ENCODE assay signal across 8 cellular contexts in the genomic region with DNA sequence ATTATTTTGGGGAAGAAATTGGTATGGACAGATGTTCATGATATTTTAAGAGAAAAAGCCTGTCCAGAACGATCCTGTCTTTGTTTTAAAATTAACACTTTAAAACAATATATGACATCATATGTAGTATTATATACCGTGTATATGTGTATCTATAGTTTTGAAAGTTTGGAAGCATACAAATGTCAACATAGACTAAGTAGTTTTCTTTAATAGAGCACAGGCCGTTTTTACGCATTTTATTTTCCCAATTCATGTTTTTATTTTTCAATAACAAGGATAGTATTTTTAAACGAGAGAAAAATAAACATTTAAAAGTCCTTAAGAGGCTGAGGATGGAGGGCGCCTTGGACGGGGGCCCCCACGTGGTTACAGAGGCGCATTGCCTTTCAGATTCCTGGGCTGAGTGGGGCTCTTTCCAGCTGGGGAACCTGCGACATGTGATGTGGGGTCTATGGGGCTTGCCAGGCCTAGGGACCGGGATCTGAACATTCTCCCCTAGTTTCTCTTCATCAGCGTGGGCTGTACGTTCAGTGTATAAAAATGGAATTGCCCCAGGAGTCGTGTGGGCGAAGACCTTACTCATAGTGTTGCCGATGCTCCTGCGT.
DNase-seq lines count a peak whose midpoint lies in the region; ATAC-seq and TF ChIP-seq lines count a peak whose summit lies in the region.

No MANE protein-coding gene starts in this region.

- H3K4me3 ChIP-seq in BLaER1 treated with 17β-estradiol and CSF1 and Interleukin-3, amounts not matched to agents 10 nM and 100 nM: peak overlapping the region; percentile 88 to 99 (median 94); a peak in 17 of 20 replicates
- H3K4me3 ChIP-seq in esophagus squamous epithelium (peak overlapping the region in 3 of 4 donors; percentile 76 to 92 (median 90)), mucosa of stomach (ENCODE audit: low read length) (peak overlapping the region; percentile 72)

- H3K4me1 ChIP-seq in BLaER1 treated with 17β-estradiol and CSF1 and Interleukin-3, amounts not matched to agents 10 nM and 100 nM: peaks cover 23 to 40% (median 30%) of the 10 kb centered on the region in 10 experiments
- H3K4me1 ChIP-seq in esophagus squamous epithelium (peaks cover 8 to 39% (median 19%) of the 10 kb centered on the region in 3 donors), mucosa of stomach (ENCODE audit: control insufficient read depth, insufficient read depth, low read length) (peaks cover 20% of the 10 kb centered on the region)

- peak overlapping the region; percentile 80 to 93 (median 84); a peak in 20 of 22 replicates for H3K4me2 ChIP-seq in BLaER1 treated with 17β-estradiol and CSF1 and Interleukin-3, amounts not matched to agents 10 nM and 100 nM

- H3K9ac ChIP-seq in BLaER1 treated with 17β-estradiol and CSF1 and Interleukin-3, amounts not matched to agents 10 nM and 100 nM: peak overlapping the region; percentile 90 to 99 (median 98); a peak in 19 of 22 replicates
- peak overlapping the region; percentile 94 for H3K9ac ChIP-seq in mucosa of stomach (ENCODE audit: low read length)

- intact Hi-C loops in esophagus squamous epithelium (cut with DNase I): no loop called here

- peak overlapping the region; percentile 31 for H3K27ac Mint-ChIP-seq in stimulated activated naive B cell treated with anti-CD40 and anti-IgM and Interleukin-4, amounts not matched to agents 10 μg/mL and 1 μg/mL and 100 μg/mL, for 72 hours

- peaks cover 14 to 19% of the 10 kb centered on the region in 2 donors for H3K36me3 Mint-ChIP-seq in stimulated activated naive B cell treated with anti-CD40 and anti-IgM and Interleukin-4, amounts not matched to agents 10 μg/mL and 1 μg/mL and 100 μg/mL, for 72 hours

- ATAC-seq in GM21381 (IDR thresholded peaks at IDR 0.05; ENCODE audit: unreplicated experiment): peak; percentile 17
- peak in 1 of 2 donors; percentile 18 for ATAC-seq in stimulated activated naive B cell treated with anti-CD40 and anti-IgM and Interleukin-4, amounts not matched to agents 10 μg/mL and 1 μg/mL and 100 μg/mL, for 72 hours (replicated peaks)

- peaks cover 0 to 9% of the 10 kb centered on the region in 2 donors for H3K27me3 Mint-ChIP-seq in stimulated activated naive B cell treated with anti-CD40 and anti-IgM and Interleukin-4, amounts not matched to agents 10 μg/mL and 1 μg/mL and 100 μg/mL, for 72 hours

- no peaks in the 10 kb centered on the region for H3K9me3 ChIP-seq in BLaER1 treated with 17β-estradiol and CSF1 and Interleukin-3, amounts not matched to agents 10 nM and 100 nM (replicated peaks in 1 of 11)
- no peaks in the 10 kb centered on the region for H3K9me3 ChIP-seq in esophagus squamous epithelium
- H3K9me3 ChIP-seq in mucosa of stomach (ENCODE audit: control insufficient read depth, low read length): no peaks in the 10 kb centered on the region

- H3K27ac ChIP-seq in BLaER1 treated with 17β-estradiol and CSF1 and Interleukin-3, amounts not matched to agents 10 nM and 100 nM: peak overlapping the region; percentile 90 to 96 (median 94); a peak in 21 of 22 replicates
- H3K27ac ChIP-seq in esophagus squamous epithelium: peak overlapping the region in 3 of 4 donors; percentile 91 to 96 (median 93)

- 27 to 32% methylated on average over 17 of the region's 17 CpGs for WGBS in esophagus squamous epithelium, 2 donors

- H3K27me3 ChIP-seq in BLaER1 treated with 17β-estradiol and CSF1 and Interleukin-3, amounts not matched to agents 10 nM and 100 nM: no peaks in the 10 kb centered on the region
- H3K27me3 ChIP-seq in esophagus squamous epithelium: no peaks in the 10 kb centered on the region
- H3K27me3 ChIP-seq in mucosa of stomach (ENCODE audit: control insufficient read depth, insufficient read depth, low read length): no peaks in the 10 kb centered on the region

- no peaks in the 10 kb centered on the region for H3K9me3 Mint-ChIP-seq in stimulated activated naive B cell treated with anti-CD40 and anti-IgM and Interleukin-4, amounts not matched to agents 10 μg/mL and 1 μg/mL and 100 μg/mL, for 72 hours

- DNase-seq in NCI-H82 treated with DMSO at 0.1 percent for 48 hours (lab: John Stamatoyannopoulos, UW; ENCODE audit: unreplicated experiment) (peak; percentile 45), activated T-cell treated with anti-CD3 and anti-CD28 coated beads for 24 hours (ENCODE audit: low read depth) (peak; percentile 48), esophagus squamous epithelium (lab: John Stamatoyannopoulos, UW) (no peak), epidermal melanocyte (ENCODE audit: insufficient read length, low spot score) (no peak)
- peak; percentile 39 for DNase-seq in stimulated activated naive B cell treated with anti-CD40 and anti-IgM and Interleukin-4, amounts not matched to agents 10 μg/mL and 1 μg/mL and 100 μg/mL, for 72 hours

- TF ChIP-seq CTCF in esophagus squamous epithelium (IDR thresholded peaks at IDR 0.05): peak; percentile 24 to 55 (median 50)

- H3K4me3 Mint-ChIP-seq in stimulated activated naive B cell treated with anti-CD40 and anti-IgM and Interleukin-4, amounts not matched to agents 10 μg/mL and 1 μg/mL and 100 μg/mL, for 72 hours: peak overlapping the region in 1 of 2 donors; percentile 92

- peaks cover 31 to 36% of the 10 kb centered on the region in 2 donors for H3K4me1 Mint-ChIP-seq in stimulated activated naive B cell treated with anti-CD40 and anti-IgM and Interleukin-4, amounts not matched to agents 10 μg/mL and 1 μg/mL and 100 μg/mL, for 72 hours

- TF ChIP-seq POLR2A in esophagus squamous epithelium (IDR thresholded peaks at IDR 0.05): no peak

- H3K36me3 ChIP-seq in BLaER1 treated with 17β-estradiol and CSF1 and Interleukin-3, amounts not matched to agents 10 nM and 100 nM: peaks cover 7 to 22% (median 14%) of the 10 kb centered on the region in 11 experiments
- H3K36me3 ChIP-seq in esophagus squamous epithelium: peaks cover 0 to 20% (median 3%) of the 10 kb centered on the region in 3 donors
- no peaks in the 10 kb centered on the region for H3K36me3 ChIP-seq in mucosa of stomach (ENCODE audit: control insufficient read depth, insufficient read depth, low read length)

- peaks cover 17 to 40% (median 35%) of the 10 kb centered on the region in 11 experiments; a peak in 21 of 22 replicates for H4K20me1 ChIP-seq in BLaER1 treated with 17β-estradiol and CSF1 and Interleukin-3, amounts not matched to agents 10 nM and 100 nM

Comparison
In these comparisons a context has a peak if more than half of its experiments do, and no peak if none do; other contexts are left out.
1. DNase-seq: peak in NCI-H82 treated with DMSO at 0.1 percent for 48 hours (single experiment), activated T-cell treated with anti-CD3 and anti-CD28 coated beads for 24 hours (single experiment) and stimulated activated naive B cell treated with anti-CD40 and anti-IgM and Interleukin-4, amounts not matched to agents 10 μg/mL and 1 μg/mL and 100 μg/mL, for 72 hours (single experiment); none in esophagus squamous epithelium (single experiment) and epidermal melanocyte (single experiment).
2. Peak in every context shown above with its lines, with median percentiles within 50 percentile points of each other: H3K4me3 ChIP-seq.